In genomic region chr1:21926814-21927530, GRCh38 we compare ENCODE assay signal across 1 cellular context.
TF ChIP-seq lines count a peak whose summit lies in the region.

No MANE protein-coding gene starts in this region.

TF ChIP-seq in HepG2, 621 proteins besides CTCF, POLR2A, EP300 and RAD21:
- TF ChIP-seq NR2F2 (IDR thresholded peaks at IDR 0.05; ENCODE audit: borderline replicate concordance, low read depth) (no peak), UBTF (CRISPR knock-in tag; IDR thresholded peaks at IDR 0.05) (0 out of 2 replicates have a peak, but pooled peaks have one; percentile 3)
TF ChIP-seq in HepG2: peak in this region for 1.
